Comparison of ENCODE assay signal across 14 cellular contexts in the genomic region with DNA sequence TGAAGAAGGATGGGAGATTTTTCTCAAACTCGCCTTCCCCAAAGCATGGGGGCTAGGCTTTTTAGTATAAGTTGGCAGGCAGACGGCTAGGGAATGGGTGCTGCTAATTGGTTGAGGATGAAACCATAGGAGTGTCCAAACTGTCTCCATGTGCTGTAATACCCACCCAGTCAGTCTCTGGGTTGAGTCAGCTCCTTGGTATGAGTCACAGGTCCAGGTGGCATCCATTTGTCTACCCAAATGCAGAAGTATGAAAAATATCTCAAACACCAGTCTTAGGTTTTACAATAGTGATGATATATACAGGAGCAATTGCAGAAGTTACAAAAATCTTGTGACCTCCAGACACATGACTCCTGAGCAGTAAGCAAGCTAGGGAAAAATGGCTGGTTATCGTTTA. TPM values are rescaled to one million over a fixed set of nuclear protein-coding genes. Genes with fewer than 3 reads are reported as not detected.
DNase-seq lines count a peak whose midpoint lies in the region; ATAC-seq, FAIRE-seq and TF ChIP-seq lines count a peak whose summit lies in the region.
"Had no signal": no experiment of that assay in that cellular context is flagged by ENCODE, and none has a peak within 500 bp of the region (broad histone marks: within the 10 kb centered on the region; RNA-seq: fewer than 3 reads in every experiment).

No MANE protein-coding gene starts in this region.

- H4K20me1 ChIP-seq in GM23248 (ENCODE audit: insufficient read depth) (no peaks in the 10 kb centered on the region), H1 (replicated peaks in 1 of 2; ENCODE audit: control insufficient read depth in 1 of 2, insufficient read depth in 2 of 2, low read length in 2 of 2) (no peaks in the 10 kb centered on the region)

- no peak overlapping the region for H3K4me2 ChIP-seq in GM23248 (ENCODE audit: unreplicated experiment)
- no peak overlapping the region for H3K4me2 ChIP-seq in H1 (ENCODE audit: insufficient read depth in 1 of 2, low read depth in 2 of 2, low read length in 2 of 2)

- no peak overlapping the region for H3K14ac ChIP-seq in H1 (ENCODE audit: insufficient read length)

- H3K4me1 ChIP-seq in GM23248 (ENCODE audit: insufficient read depth) (no peaks in the 10 kb centered on the region), H1 (replicated peaks in 1 of 4; ENCODE audit: control insufficient read depth in 3 of 4, insufficient read depth in 4 of 4, low read length in 3 of 4) (no peaks in the 10 kb centered on the region), A673 (ENCODE audit: insufficient read depth, low read length, poor library complexity, severe bottlenecking) (no peaks in the 10 kb centered on the region)

- H3K27ac ChIP-seq in GM23248 = no peak overlapping the region
- no peak overlapping the region for H3K27ac ChIP-seq in H1 (ENCODE audit: low read depth, low read length)
- H3K27ac ChIP-seq in A673 (ENCODE audit: low read depth, low read length, poor library complexity, severe bottlenecking) = no peak overlapping the region

- H3K4me3 ChIP-seq in GM23248 = no peak overlapping the region
- H3K4me3 ChIP-seq in H1 (ENCODE audit: extremely low read depth in 1 of 4, insufficient read depth in 2 of 4, low read depth in 3 of 4, low read length in 4 of 4) = no peak overlapping the region
- H3K4me3 ChIP-seq in A673 (ENCODE audit: low read depth, low read length, poor library complexity, severe bottlenecking) = no peak overlapping the region

- no peak overlapping the region for H2BK12ac ChIP-seq in H1 (ENCODE audit: low read depth, low read length)

- no peak for ATAC-seq in left colon

- H3K27me3 ChIP-seq in GM23248 (replicated peaks; ENCODE audit: insufficient read depth) = no peaks in the 10 kb centered on the region
- no peaks in the 10 kb centered on the region for H3K27me3 ChIP-seq in H1 (replicated peaks in 1 of 4; ENCODE audit: control insufficient read depth in 3 of 4, extremely low read depth in 1 of 4, insufficient read depth in 3 of 4, low read length in 3 of 4)
- no peaks in the 10 kb centered on the region for H3K27me3 ChIP-seq in A673 (replicated peaks; ENCODE audit: insufficient read depth, low read depth, low read length, poor library complexity)
- H3K27me3 ChIP-seq: BE2C had no signal

- no peak overlapping the region for H2AK5ac ChIP-seq in H1 (ENCODE audit: low read depth, low read length)

- H2BK5ac ChIP-seq in H1 (ENCODE audit: low read depth, low read length) = no peak overlapping the region

- H4K5ac ChIP-seq in H1 (ENCODE audit: insufficient read length, low read depth, low read length) = no peak overlapping the region

- no peak overlapping the region for H2BK15ac ChIP-seq in H1 (ENCODE audit: low read length)

- TF ChIP-seq RAD21 in H1 (IDR thresholded peaks at IDR 0.05 in 1 of 2, conservative IDR thresholded peaks at IDR 0.05 in 1 of 2; ENCODE audit: low read depth in 2 of 2, low read length in 2 of 2) = no peak

- in situ Hi-C loops in GM23248 (cut with MboI) = no loop called here

- H3K79me1 ChIP-seq in H1 (ENCODE audit: low read depth, low read length) = no peaks in the 10 kb centered on the region

- intact Hi-C loops in A673 (cut with micrococcal nuclease; ENCODE audit: unreplicated experiment) (no loop called here), left colon (cut with DNase I, micrococcal nuclease) (no loop called here)

- H3K9ac ChIP-seq in GM23248 (no peak overlapping the region), H1 (replicated peaks in 1 of 4; ENCODE audit: extremely low read depth in 1 of 4, low read depth in 3 of 4, low read length in 3 of 4) (no peak overlapping the region)

- no peak overlapping the region for H3K4ac ChIP-seq in H1 (replicated peaks; ENCODE audit: insufficient read length, low read depth, low read length)

- H2BK20ac ChIP-seq in H1 (ENCODE audit: low read length) = no peak overlapping the region

- FAIRE-seq in GM12891 (lab: Jason Lieb, UNC) (peak; percentile 65), H1 (lab: Jason Lieb, UNC) (no peak)

- H3K23me2 ChIP-seq in H1 (ENCODE audit: low read depth, low read length) = 0 out of 2 replicates have a peak, but pooled peaks cover 2% of the 10 kb centered on the region

- WGBS in GM23248 (ENCODE audit: low coverage in 1 of 2, low lambda C conversion rate in 2 of 2, missing lambda C conversion rate in 2 of 2), 2 experiments = 16 to 27% methylated on average over 3 of the region's 3 CpGs
- WGBS in H1 (ENCODE audit: extremely low coverage in 1 of 2, insufficient coverage in 1 of 2, insufficient read length in 1 of 2, insufficient replicate concordance in 2 of 2, low coverage in 1 of 2, low lambda C conversion rate in 2 of 2, missing lambda C conversion rate in 1 of 2), 2 experiments = 90% methylated on average over 3 of the region's 3 CpGs; no CpG with 5 or more reads in 1 of the 2 experiments

- H3K79me2 ChIP-seq in GM23248 (ENCODE audit: insufficient read depth) (no peaks in the 10 kb centered on the region), H1 (ENCODE audit: control insufficient read depth in 1 of 2, insufficient read depth in 2 of 2, low read length in 2 of 2) (no peaks in the 10 kb centered on the region)

- no peak overlapping the region for H4K91ac ChIP-seq in H1 (replicated peaks; ENCODE audit: insufficient read length, low read length)

- no peak overlapping the region for H3K23ac ChIP-seq in H1 (ENCODE audit: insufficient read length)

- POLR2A ChIA-PET in H1 (lab: Charles Lee; ENCODE audit: partially characterized antibody) (no interaction called here), A673 (lab: Charles Lee; ENCODE audit: low non-redundant PET) (no interaction called here)

- H3F3A ChIP-seq in GM23248 (ENCODE audit: insufficient read depth) = no peaks in the 10 kb centered on the region

- H3K36me3 ChIP-seq in GM23248 (ENCODE audit: low read depth) (no peaks in the 10 kb centered on the region), H1 (ENCODE audit: control insufficient read depth in 2 of 4, insufficient read depth in 4 of 4, low read length in 3 of 4) (no peaks in the 10 kb centered on the region), A673 (ENCODE audit: insufficient read depth, low read length, poor library complexity, severe bottlenecking) (no peaks in the 10 kb centered on the region)
- H3K36me3 ChIP-seq: BE2C had no signal

- H3K9me2 ChIP-seq in GM23248 (ENCODE audit: insufficient read depth) = no peaks in the 10 kb centered on the region

- BruUV-seq in A673 (replicated peaks; lab: Mats Ljungman, UMichigan) = no TSS peak

- DNase-seq in GM12891 (ENCODE audit: insufficient read length, low spot score) = no peak
- peak; percentile 8 for DNase-seq in GM23248
- peak; percentile 6 for DNase-seq in M059J (ENCODE audit: low read depth)
- no peak for DNase-seq in H1 (ENCODE audit: low read depth in 1 of 2, low spot score in 2 of 2)
- DNase-seq in NCI-H2081 treated with DMSO at 0.1 percent for 48 hours (lab: John Stamatoyannopoulos, UW) = no peak
- DNase-seq in A673 (ENCODE audit: low spot score) = no peak
- no peak for DNase-seq in activated naive CD4-positive, alpha-beta T cell treated with Interleukin-2 at 50 U/mL for 16 hours
- no peak for DNase-seq in left colon
- DNase-seq: aorta; BE2C; foreskin fibroblast; naive thymus-derived CD8-positive, alpha-beta T cell; NCI-H526; stimulated activated CD4-positive, alpha-beta T cell treated with anti-CD3 and anti-CD28 coated beads, Interleukin-2, amount 100 ng/mL, for 24 hours had no signal

- H3K18ac ChIP-seq in H1 (ENCODE audit: extremely low read depth, low read length) = no peak overlapping the region

- no peak overlapping the region for H3K56ac ChIP-seq in H1 (replicated peaks; ENCODE audit: insufficient read length, low read depth, low read length)

- no peak for TF ChIP-seq EP300 in H1 (IDR thresholded peaks at IDR 0.05; ENCODE audit: borderline replicate concordance in 1 of 2, low read depth in 2 of 2, low read length in 2 of 2)

- H4K8ac ChIP-seq in H1 (ENCODE audit: extremely low read depth, insufficient read depth, low read length) = no peak overlapping the region

- H3K9me3 ChIP-seq in GM23248 (ENCODE audit: low read depth) = no peaks in the 10 kb centered on the region
- no peaks in the 10 kb centered on the region for H3K9me3 ChIP-seq in H1 (ENCODE audit: insufficient read depth in 2 of 2, low read depth in 1 of 2, low read length in 1 of 2)
- no peaks in the 10 kb centered on the region for H3K9me3 ChIP-seq in A673 (ENCODE audit: low read depth, low read length, poor library complexity, severe bottlenecking)
- H3K9me3 ChIP-seq: BE2C had no signal

- TF ChIP-seq CTCF in H1 (IDR thresholded peaks at IDR 0.05; ENCODE audit: control extremely low read depth in 1 of 3, insufficient read depth in 1 of 3, low read depth in 1 of 3, low read length in 3 of 3) (no peak), A673 (conservative IDR thresholded peaks at IDR 0.05; ENCODE audit: low read depth, low read length) (no peak)

- TF ChIP-seq POLR2A in GM12891 (IDR thresholded peaks at IDR 0.05; ENCODE audit: low read depth, low read length) (no peak), H1 (IDR thresholded peaks at IDR 0.05; ENCODE audit: control extremely low read depth in 1 of 2, low read depth in 2 of 2, low read length in 2 of 2) (no peak)

- H2AFZ ChIP-seq in GM23248 (no peak overlapping the region), H1 (ENCODE audit: low read length) (peak overlapping the region; percentile 52; the same call in 1 of the 2 replicates)

- CTCF ChIA-PET in H1 (lab: Charles Lee; ENCODE audit: partially characterized antibody) = interaction anchor here (1.2 kb wide), 1 partner anchor 25 kb away, joined by 3 read pairs; no protein-coding TSS in a partner anchor
- CTCF ChIA-PET in A673 (lab: Charles Lee) = no interaction called here

- no peak overlapping the region for H2BK120ac ChIP-seq in H1 (replicated peaks; ENCODE audit: low read depth, low read length)

TF ChIP-seq in GM12891, 5 proteins besides CTCF, POLR2A, EP300 and RAD21 (continues in another document):
- no peak for TF ChIP-seq POLR2AphosphoS5 (IDR thresholded peaks at IDR 0.05; ENCODE audit: low read depth, low read length)

TF ChIP-seq in H1, 55 proteins besides CTCF, POLR2A, EP300 and RAD21 (continues in another document):
- TF ChIP-seq RFX5 (IDR thresholded peaks at IDR 0.05; ENCODE audit: borderline replicate concordance, low read depth, low read length) = no peak

RNA-seq across cellular contexts. Expression of a gene that starts 27.4 kb away (rescaled TPM):
- polyA plus RNA-seq in GM12891 (2012; ENCODE audit: low read depth, missing spikeins) = 0.51 TPM
- total RNA-seq in GM23248 (2014; rRNA removed; shearing (Covaris generic)) = not detected in 2 replicates
- polyA plus RNA-seq in GM23248 (2016; fragmentation: Nextera tagmentation; extraction: Ambion mirVana) (not detected in 2 replicates), H1 (2011; rRNA removed) (0.11 and 0.26 TPM in 2 replicates)
- not detected in 2 replicates for total RNA-seq in M059J (2014; rRNA removed; shearing (Covaris generic))
- 0.84 and 0.90 TPM in 2 replicates for total RNA-seq in H1 (2021; fragmentation: NEBNext Ultra II Directional; extraction: Animal tissue kit (Norgen Biotek cat#: 25700))
- 0.41 TPM for polyA plus RNA-seq in H1 (2011; cell fraction: cytosol; rRNA removed)
- polyA plus RNA-seq in H1 (2011; cell fraction: nucleus; rRNA removed) = 0.37 TPM
- polyA plus RNA-seq in H1 (2012, experiment 1 of 2) = 0.15 to 1.2 TPM (median 0.41 TPM) in 4 replicates
- polyA plus RNA-seq in H1 (2012, experiment 2 of 2) = 0.07 TPM
- 0.20 TPM for polyA plus RNA-seq in H1 (2013, experiment 1 of 2)
- polyA plus RNA-seq in H1 (2013, experiment 2 of 2) = 0.33 TPM
- polyA minus RNA-seq in H1 (2011; rRNA and poly(A)+ RNA removed) = 2.4 and 3.8 TPM in 2 replicates
- 0.73 TPM for polyA minus RNA-seq in H1 (2011; cell fraction: cytosol; rRNA and poly(A)+ RNA removed)
- polyA minus RNA-seq in H1 (2011; cell fraction: nucleus; rRNA and poly(A)+ RNA removed) = 9.7 TPM
- total RNA-seq in A673 (2021) (not detected in 2 replicates), left colon (10 to 100 TPM; 14.4 to 22.7 TPM)
- polyA plus RNA-seq: naive thymus-derived CD8-positive, alpha-beta T cell had no signal

Comparison
In these comparisons a context has a peak if more than half of its experiments do, and no peak if none do; other contexts are left out.
1. DNase-seq: peak in GM23248 (single experiment) and M059J (single experiment); none in GM12891 (single experiment), H1 (0 of 2), NCI-H2081 treated with DMSO at 0.1 percent for 48 hours (single experiment), A673 (single experiment), activated naive CD4-positive, alpha-beta T cell treated with Interleukin-2 at 50 U/mL for 16 hours (single experiment) and left colon (0 of 2).